ENCODE assay signal across 11 cellular contexts in the genomic region with DNA sequence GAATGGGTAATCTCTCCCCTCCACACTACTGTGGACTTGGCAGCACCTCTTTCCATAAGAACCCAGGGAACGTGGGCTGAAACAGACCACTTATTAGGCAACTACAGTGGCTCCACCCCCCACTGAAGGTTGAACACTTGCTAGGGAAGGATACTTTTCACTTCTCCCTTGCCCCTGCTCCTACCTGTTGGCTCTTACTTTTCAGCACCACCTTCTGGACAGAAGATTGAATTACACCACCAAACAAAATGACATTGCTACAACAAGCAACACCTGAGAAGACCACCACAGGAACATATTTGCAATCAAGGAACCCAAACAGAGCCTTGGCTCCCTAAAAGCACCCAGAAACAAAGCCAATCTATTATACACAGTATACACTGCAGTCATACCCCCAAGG.
A peak's percentile ranks its signal among the peaks of the same experiment; 100 is the strongest.
DNase-seq lines count a peak whose midpoint lies in the region; ATAC-seq, FAIRE-seq and TF ChIP-seq lines count a peak whose summit lies in the region.
"Had no signal": no experiment of that assay in that cellular context is flagged by ENCODE, and none has a peak within 500 bp of the region (broad histone marks: within the 10 kb centered on the region; RNA-seq: fewer than 3 reads in every experiment).

No MANE protein-coding gene starts in this region.

- H3K23ac ChIP-seq in H9 (ENCODE audit: insufficient read length, low read depth, low read length), result no peak overlapping the region

- dilution Hi-C loops in keratinocyte (cut with MboI; ENCODE audit: extremely low pct_ligation_motif_present, low sequenced_read_pairs), result no loop called here

- H3K4me3 Mint-ChIP-seq in H9, result no peak overlapping the region
- H3K4me3 Mint-ChIP-seq in activated T-cell treated with anti-CD3 and anti-CD28 coated beads, Interleukin-2, amount 50 U/mL, for 24 hours, result no peak overlapping the region
- H3K4me3 Mint-ChIP-seq: activated CD4-positive, alpha-beta memory T cell treated with anti-CD3 and anti-CD28 coated beads for 36 hours had no signal

- no peaks in the 10 kb centered on the region for H3K79me1 ChIP-seq in H9 (ENCODE audit: insufficient read depth, low read depth, low read length, poor library complexity, severe bottlenecking)

- no peak overlapping the region for H3K56ac ChIP-seq in H9 (ENCODE audit: insufficient read length, low read depth, low read length)

- no peaks in the 10 kb centered on the region for H3K4me1 Mint-ChIP-seq in H9
- H3K4me1 Mint-ChIP-seq in activated T-cell treated with anti-CD3 and anti-CD28 coated beads, Interleukin-2, amount 50 U/mL, for 24 hours (ENCODE audit: low read depth), result peaks cover 9% of the 10 kb centered on the region
- H3K4me1 Mint-ChIP-seq: IgD-negative memory B cell had no signal

- H3K27me3 Mint-ChIP-seq in H9 (ENCODE audit: low read depth), result peaks cover 19% of the 10 kb centered on the region
- peaks cover 69% of the 10 kb centered on the region for H3K27me3 Mint-ChIP-seq in activated T-cell treated with anti-CD3 and anti-CD28 coated beads, Interleukin-2, amount 50 U/mL, for 24 hours
- H3K27me3 Mint-ChIP-seq: IgD-negative memory B cell had no signal

- no peak overlapping the region for H3K27ac Mint-ChIP-seq in H9
- H3K27ac Mint-ChIP-seq in activated T-cell treated with anti-CD3 and anti-CD28 coated beads, Interleukin-2, amount 50 U/mL, for 24 hours, result no peak overlapping the region
- H3K27ac Mint-ChIP-seq: activated CD4-positive, alpha-beta memory T cell treated with anti-CD3 and anti-CD28 coated beads for 36 hours; IgD-negative memory B cell had no signal

- H3K36me3 ChIP-seq in keratinocyte (ENCODE audit: control insufficient read depth in 2 of 2, extremely low read depth in 1 of 2, insufficient read depth in 2 of 2, low read length in 2 of 2), result no peaks in the 10 kb centered on the region

- H3K4me1 ChIP-seq in H9 (ENCODE audit: insufficient read depth, low read length) (no peaks in the 10 kb centered on the region), keratinocyte (ENCODE audit: control insufficient read depth, extremely low read depth, insufficient read depth, low read length) (peaks cover 8% of the 10 kb centered on the region)

- no peaks in the 10 kb centered on the region for H3K27me3 ChIP-seq in H9 (ENCODE audit: insufficient read depth, low read length)
- no peaks in the 10 kb centered on the region for H3K27me3 ChIP-seq in keratinocyte (ENCODE audit: control insufficient read depth, extremely low read depth, insufficient read depth, low read length)

- intact Hi-C loops in Right ventricle myocardium superior (cut with DNase I), result no loop called here

- no peak overlapping the region for H4K91ac ChIP-seq in H9 (ENCODE audit: insufficient read length, low read depth, low read length)

- H3K23me2 ChIP-seq in H9 (ENCODE audit: insufficient read length, low read depth, low read length, poor library complexity, severe bottlenecking), result no peaks in the 10 kb centered on the region

- H3K18ac ChIP-seq in H9 (ENCODE audit: insufficient read length, low read depth, low read length), result no peak overlapping the region

- ATAC-seq in HG02588 (IDR thresholded peaks at IDR 0.05; ENCODE audit: unreplicated experiment) (no peak), Right ventricle myocardium superior (ENCODE audit: poor library complexity) (no peak)

- H2BK20ac ChIP-seq in H9 (ENCODE audit: low read depth, low read length, poor library complexity, severe bottlenecking), result no peak overlapping the region

- DNase-seq in D721Med (ENCODE audit: insufficient read length, low spot score) (no peak), H9 (peak; percentile 47), SW480 (ENCODE audit: low spot score) (peak; percentile 14), keratinocyte (ENCODE audit: low read depth, low spot score) (no peak), Right ventricle myocardium superior (no peak), NCI-H524 (lab: John Stamatoyannopoulos, UW) (no peak)
- no peak for DNase-seq in activated T-cell treated with anti-CD3 and anti-CD28 coated beads, Interleukin-2, amount 50 U/mL, for 24 hours
- DNase-seq: activated CD4-positive, alpha-beta memory T cell treated with anti-CD3 and anti-CD28 coated beads for 36 hours; stimulated activated CD4-positive, alpha-beta T cell treated with anti-CD3 and anti-CD28 coated beads, Interleukin-15, amount 100 ng/mL, for 24 hours had no signal

- no peaks in the 10 kb centered on the region for H3K9me1 ChIP-seq in keratinocyte (ENCODE audit: control insufficient read depth, extremely low read depth, insufficient read depth, low read length)

- no peak overlapping the region for H2BK12ac ChIP-seq in H9 (ENCODE audit: insufficient read length, low read depth, low read length)

- no peaks in the 10 kb centered on the region for H4K20me1 ChIP-seq in H9 (ENCODE audit: control insufficient read depth, insufficient read depth, insufficient read length)
- no peaks in the 10 kb centered on the region for H4K20me1 ChIP-seq in keratinocyte (ENCODE audit: control insufficient read depth, extremely low read depth, insufficient read depth, low read length)

- H2AFZ ChIP-seq in H9 (ENCODE audit: low read length) (no peak overlapping the region), keratinocyte (ENCODE audit: control insufficient read depth, low read length) (no peak overlapping the region)

- H3K9me3 ChIP-seq in H9 (ENCODE audit: control insufficient read depth, low read depth, low read length) (no peaks in the 10 kb centered on the region), keratinocyte (ENCODE audit: control insufficient read depth, low read depth, low read length) (no peaks in the 10 kb centered on the region)

- peaks cover 8 to 17% of the 10 kb centered on the region in 2 experiments for H3K9me3 Mint-ChIP-seq in H9
- H3K9me3 Mint-ChIP-seq in activated T-cell treated with anti-CD3 and anti-CD28 coated beads, Interleukin-2, amount 50 U/mL, for 24 hours, result no peaks in the 10 kb centered on the region

- no peak overlapping the region for H3K4me3 ChIP-seq in keratinocyte (ENCODE audit: control insufficient read depth in 2 of 3, extremely low read depth in 1 of 3, insufficient read depth in 2 of 3, low read depth in 1 of 3, low read length in 3 of 3)

- H4K5ac ChIP-seq in H9 (ENCODE audit: insufficient read length, low read depth, low read length), result no peak overlapping the region

- H3K14ac ChIP-seq in H9 (ENCODE audit: insufficient read depth, low read length), result no peak overlapping the region

- no peak overlapping the region for H4K8ac ChIP-seq in H9 (replicated peaks; ENCODE audit: insufficient read length, low read depth, low read length)

- H3K4me2 ChIP-seq in H9 (ENCODE audit: insufficient read depth, insufficient read length, low read length), result no peak overlapping the region
- H3K4me2 ChIP-seq in keratinocyte (ENCODE audit: control insufficient read depth, extremely low read depth, insufficient read depth, low read depth, low read length), result no peak overlapping the region

- H3K9ac ChIP-seq in H9 (ENCODE audit: extremely low read depth, insufficient read length, low read length), result no peak overlapping the region
- no peak overlapping the region for H3K9ac ChIP-seq in keratinocyte (ENCODE audit: control insufficient read depth, extremely low read depth, insufficient read depth, low read length)

- no CpG with 5 or more reads among the region's 1 CpG for WGBS in H9 (ENCODE audit: extremely low coverage, insufficient read length, low lambda C conversion rate)

- H2BK120ac ChIP-seq in H9 (ENCODE audit: low read depth, low read length, poor library complexity, severe bottlenecking), result no peak overlapping the region

- FAIRE-seq in D721Med (lab: Jason Lieb, UNC) (no peak), keratinocyte (lab: Jason Lieb, UNC) (no peak)

- H2BK5ac ChIP-seq in H9 (ENCODE audit: insufficient read length, low read length), result no peak overlapping the region

- H3K36me3 Mint-ChIP-seq in H9 (ENCODE audit: insufficient read depth in 1 of 3, low read depth in 3 of 3), result no peaks in the 10 kb centered on the region
- H3K36me3 Mint-ChIP-seq in activated T-cell treated with anti-CD3 and anti-CD28 coated beads, Interleukin-2, amount 50 U/mL, for 24 hours (ENCODE audit: low read depth), result no peaks in the 10 kb centered on the region
- H3K36me3 Mint-ChIP-seq: activated CD4-positive, alpha-beta memory T cell treated with anti-CD3 and anti-CD28 coated beads for 36 hours had no signal

- no peak overlapping the region for H3K27ac ChIP-seq in H9 (ENCODE audit: insufficient read length, low read depth, low read length)
- H3K27ac ChIP-seq in keratinocyte (ENCODE audit: control insufficient read depth, insufficient read depth, low read length), result no peak overlapping the region

- no peak overlapping the region for H3K4ac ChIP-seq in H9 (ENCODE audit: low read depth, low read length)

- no peaks in the 10 kb centered on the region for H3K79me2 ChIP-seq in H9 (ENCODE audit: insufficient read depth, low read length)
- no peaks in the 10 kb centered on the region for H3K79me2 ChIP-seq in keratinocyte (ENCODE audit: control insufficient read depth, insufficient read depth, low read length)

- H3T11ph ChIP-seq in H9 (ENCODE audit: low read length), result no peak overlapping the region

- peak; percentile 19 for TF ChIP-seq CTCF in D721Med (IDR thresholded peaks at IDR 0.05; ENCODE audit: insufficient read depth, missing control alignments)
- TF ChIP-seq CTCF in H9 (conservative IDR thresholded peaks at IDR 0.05), result peak; percentile 70
- peak; percentile 49 to 50 (median 49) for TF ChIP-seq CTCF in keratinocyte (optimal IDR thresholded peaks at IDR 0.05 in 1 of 3, IDR thresholded peaks at IDR 0.05 in 1 of 3, conservative IDR thresholded peaks at IDR 0.05 in 1 of 3; ENCODE audit: extremely low read depth in 1 of 3, insufficient read depth in 2 of 3, low read length in 3 of 3)

- no peak overlapping the region for H2AK5ac ChIP-seq in H9 (ENCODE audit: insufficient read length, low read length)

- H2BK15ac ChIP-seq in H9 (ENCODE audit: low read depth, low read length), result no peak overlapping the region

Comparison
In these comparisons a context has a peak if more than half of its experiments do, and no peak if none do; other contexts are left out.
1. DNase-seq: peak in H9 (single experiment) and SW480 (single experiment); none in D721Med (single experiment), keratinocyte (single experiment), activated T-cell treated with anti-CD3 and anti-CD28 coated beads, Interleukin-2, amount 50 U/mL, for 24 hours (single experiment), Right ventricle myocardium superior (single experiment) and NCI-H524 (0 of 2).
2. CTCF ChIP-seq: peak in every context shown above with its lines; median percentile 70 in H9; 49 in keratinocyte; 19 in D721Med.